In genomic region chr17:78316867-78317816, GRCh38 we compare ENCODE assay signal across 8 cellular contexts. TPM values are rescaled to one million over a fixed set of nuclear protein-coding genes. Genes with fewer than 3 reads are reported as not detected.
DNase-seq lines count a peak whose midpoint lies in the region; ATAC-seq and TF ChIP-seq lines count a peak whose summit lies in the region.

No MANE protein-coding gene starts in this region.

- H3K4me3 ChIP-seq in esophagus (ENCODE audit: low read depth in 1 of 2, low read length in 2 of 2) (no peak overlapping the region), psoas muscle (no peak overlapping the region), BE2C (ENCODE audit: low read depth, low read length) (no peak overlapping the region)

- H3K27ac ChIP-seq in esophagus (ENCODE audit: low read depth in 2 of 2, low read length in 1 of 2) (peak overlapping the region; percentile 83 to 88), psoas muscle (peak overlapping the region; percentile 86)

- DNase-seq in GM10266 (ENCODE audit: extremely low spot score) (peak; percentile 65), NCI-H69 (lab: John Stamatoyannopoulos, UW) (peak; percentile 41), psoas muscle (no peak), BE2C (no peak), pons (ENCODE audit: low spot score) (no peak), activated gamma-delta T cell treated with Interleukin-2 at 50 U/mL for 16 hours (no peak), NCI-H2081 treated with DMSO at 0.1 percent for 48 hours (lab: John Stamatoyannopoulos, UW) (no peak)

- TF ChIP-seq CTCF in GM10266 (IDR thresholded peaks at IDR 0.05; ENCODE audit: control insufficient read depth, insufficient read depth, low read depth, missing control alignments) (no peak), psoas muscle (IDR thresholded peaks at IDR 0.05) (no peak), BE2C (IDR thresholded peaks at IDR 0.05; ENCODE audit: low read depth, low read length) (no peak)

- H3K36me3 ChIP-seq in esophagus (ENCODE audit: control insufficient read depth in 2 of 2, insufficient read depth in 2 of 2, low read length in 1 of 2) (no peaks in the 10 kb centered on the region), psoas muscle (ENCODE audit: insufficient read depth in 1 of 2, low read depth in 1 of 2) (no peaks in the 10 kb centered on the region), BE2C (no peaks in the 10 kb centered on the region)

- H3K27me3 ChIP-seq in esophagus (ENCODE audit: control insufficient read depth in 1 of 2, insufficient read depth in 2 of 2, low read length in 2 of 2), result no peaks in the 10 kb centered on the region
- H3K27me3 ChIP-seq in psoas muscle (ENCODE audit: insufficient read depth in 3 of 3, low read length in 2 of 3), result no peaks in the 10 kb centered on the region
- no peaks in the 10 kb centered on the region for H3K27me3 ChIP-seq in BE2C

- intact Hi-C loops in psoas muscle (cut with DNase I), result no loop called here

- H3K9me3 ChIP-seq in esophagus (ENCODE audit: control insufficient read depth in 2 of 2, insufficient read depth in 1 of 2, low read depth in 1 of 2, low read length in 1 of 2), result no peaks in the 10 kb centered on the region
- H3K9me3 ChIP-seq in psoas muscle, result no peaks in the 10 kb centered on the region
- no peaks in the 10 kb centered on the region for H3K9me3 ChIP-seq in BE2C

- 40 to 45% methylated on average over 21 of the region's 21 CpGs for WGBS in esophagus, 2 donors
- WGBS in psoas muscle, 3 donors, result 73 to 77% (median 75%) methylated on average over 21 of the region's 21 CpGs

- H3K4me1 ChIP-seq in esophagus (ENCODE audit: control insufficient read depth in 2 of 2, insufficient read depth in 2 of 2, low read length in 1 of 2), result peaks cover 14 to 32% of the 10 kb centered on the region in 2 donors
- H3K4me1 ChIP-seq in psoas muscle, result peaks cover 11% of the 10 kb centered on the region
- no peaks in the 10 kb centered on the region for H3K4me1 ChIP-seq in BE2C

- ATAC-seq in psoas muscle, result no peak

RNA-seq across cellular contexts. Expression of gene SOCS3, which starts 42.7 kb away (rescaled TPM):
- polyA plus RNA-seq in esophagus (10 to 100 TPM in 1 of 2 donors, 1 to 10 TPM in 1; 6.6 to 20.1 TPM), psoas muscle (10 to 100 TPM in 1 of 3 donors, 1 to 10 TPM in 2; 5.3 to 24.4 (median 7.5) TPM)
- 10 to 100 TPM in 3 of 4 donors, 1 to 10 TPM in 1; 8.5 to 43.5 (median 23.6) TPM for total RNA-seq in psoas muscle
- polyA plus RNA-seq in BE2C (2012; ENCODE audit: insufficient read depth, insufficient read length, low read depth), result 0.52 TPM

Comparison
In these comparisons a context has a peak if more than half of its experiments do, and no peak if none do; other contexts are left out.
1. DNase-seq: peak in GM10266 (single experiment) and NCI-H69 (single experiment); none in psoas muscle (0 of 2), BE2C (single experiment), pons (single experiment), activated gamma-delta T cell treated with Interleukin-2 at 50 U/mL for 16 hours (single experiment) and NCI-H2081 treated with DMSO at 0.1 percent for 48 hours (single experiment).